17 cellular contexts compared by ENCODE assay signal in the genomic region with DNA sequence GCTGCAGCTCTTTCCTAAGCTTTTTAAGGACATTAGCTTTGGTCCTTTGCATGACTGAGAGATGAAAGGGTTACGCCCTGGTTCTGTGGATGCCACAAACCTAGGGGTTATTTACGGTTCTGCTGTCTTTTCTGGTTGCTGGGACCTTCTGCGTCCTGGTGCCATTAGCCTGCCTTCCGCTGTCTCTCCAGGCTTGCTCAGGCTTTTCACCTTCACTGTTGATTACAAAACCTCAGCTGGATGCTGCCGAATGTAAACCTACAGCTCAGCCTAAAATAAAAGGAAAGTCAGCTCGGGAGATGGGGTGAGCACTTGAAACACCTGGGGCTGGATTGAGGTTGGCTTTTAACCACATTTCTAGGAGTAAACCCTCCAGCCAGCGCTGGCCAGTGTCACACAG.
"Had no signal": no experiment of that assay in that cellular context is flagged by ENCODE, and none has a peak within 500 bp of the region (broad histone marks: within the 10 kb centered on the region; RNA-seq: fewer than 3 reads in every experiment).

No MANE protein-coding gene starts in this region.

- H3K4me3 Mint-ChIP-seq: naive thymus-derived CD4-positive, alpha-beta T cell; nephron progenitor cell; stimulated activated memory B cell treated with anti-CD40 and anti-IgM and Interleukin-4, amounts not matched to agents 10 μg/mL and 1 μg/mL and 100 μg/mL, for 72 hours; stimulated activated naive CD8-positive, alpha-beta T cell treated with anti-CD3 and anti-CD28 coated beads, Interleukin-15, Interleukin-2, amounts not matched to agents 100 ng/mL and 50 ng/mL, for 24 hours had no signal

- H2AFZ ChIP-seq: hepatocyte had no signal

- H3K4me1 Mint-ChIP-seq: naive thymus-derived CD4-positive, alpha-beta T cell; stimulated activated memory B cell treated with anti-CD40 and anti-IgM and Interleukin-4, amounts not matched to agents 10 μg/mL and 1 μg/mL and 100 μg/mL, for 72 hours had no signal

- DNase-seq: foreskin melanocyte; head of caudate nucleus; kidney glomerular epithelial cell; naive thymus-derived CD4-positive, alpha-beta T cell; nephron progenitor cell; psoas muscle; retina; right lobe of liver; stimulated activated CD4-positive, alpha-beta T cell treated with anti-CD3 and anti-CD28 coated beads, Interleukin-4, amount 100 ng/mL, for 24 hours; tibial artery; upper lobe of left lung had no signal

- H3K36me3 Mint-ChIP-seq: naive thymus-derived CD4-positive, alpha-beta T cell; stimulated activated memory B cell treated with anti-CD40 and anti-IgM and Interleukin-4, amounts not matched to agents 10 μg/mL and 1 μg/mL and 100 μg/mL, for 72 hours had no signal

- H3K9me3 ChIP-seq: psoas muscle, right lobe of liver, tibial artery, upper lobe of left lung, vagina had no signal

- H3K27ac Mint-ChIP-seq: naive thymus-derived CD4-positive, alpha-beta T cell; nephron progenitor cell; stimulated activated memory B cell treated with anti-CD40 and anti-IgM and Interleukin-4, amounts not matched to agents 10 μg/mL and 1 μg/mL and 100 μg/mL, for 72 hours; stimulated activated naive CD8-positive, alpha-beta T cell treated with anti-CD3 and anti-CD28 coated beads, Interleukin-15, Interleukin-2, amounts not matched to agents 100 ng/mL and 50 ng/mL, for 24 hours had no signal

- H3K4me1 ChIP-seq: psoas muscle, right lobe of liver, tibial artery, upper lobe of left lung had no signal

- H3K4me3 ChIP-seq: hepatocyte, psoas muscle, right lobe of liver, tibial artery, upper lobe of left lung, vagina had no signal

- ATAC-seq: naive thymus-derived CD4-positive, alpha-beta T cell; psoas muscle; right lobe of liver; stimulated activated memory B cell treated with anti-CD40 and anti-IgM and Interleukin-4, amounts not matched to agents 10 μg/mL and 1 μg/mL and 100 μg/mL, for 72 hours had no signal

- H3K4me2 ChIP-seq: hepatocyte had no signal

- H3K36me3 ChIP-seq: right lobe of liver, tibial artery, upper lobe of left lung, vagina had no signal

- H3K27ac ChIP-seq: hepatocyte, psoas muscle, right lobe of liver, tibial artery, upper lobe of left lung, vagina had no signal

- H3K79me2 ChIP-seq: hepatocyte had no signal

- FAIRE-seq: endothelial cell of umbilical vein, islet of Langerhans had no signal

- H3K27me3 ChIP-seq: hepatocyte, right lobe of liver, tibial artery, upper lobe of left lung, vagina had no signal

- H3K27me3 Mint-ChIP-seq: naive thymus-derived CD4-positive, alpha-beta T cell; stimulated activated memory B cell treated with anti-CD40 and anti-IgM and Interleukin-4, amounts not matched to agents 10 μg/mL and 1 μg/mL and 100 μg/mL, for 72 hours; stimulated activated naive CD8-positive, alpha-beta T cell treated with anti-CD3 and anti-CD28 coated beads, Interleukin-15, Interleukin-2, amounts not matched to agents 100 ng/mL and 50 ng/mL, for 24 hours had no signal
